In the genomic region with DNA sequence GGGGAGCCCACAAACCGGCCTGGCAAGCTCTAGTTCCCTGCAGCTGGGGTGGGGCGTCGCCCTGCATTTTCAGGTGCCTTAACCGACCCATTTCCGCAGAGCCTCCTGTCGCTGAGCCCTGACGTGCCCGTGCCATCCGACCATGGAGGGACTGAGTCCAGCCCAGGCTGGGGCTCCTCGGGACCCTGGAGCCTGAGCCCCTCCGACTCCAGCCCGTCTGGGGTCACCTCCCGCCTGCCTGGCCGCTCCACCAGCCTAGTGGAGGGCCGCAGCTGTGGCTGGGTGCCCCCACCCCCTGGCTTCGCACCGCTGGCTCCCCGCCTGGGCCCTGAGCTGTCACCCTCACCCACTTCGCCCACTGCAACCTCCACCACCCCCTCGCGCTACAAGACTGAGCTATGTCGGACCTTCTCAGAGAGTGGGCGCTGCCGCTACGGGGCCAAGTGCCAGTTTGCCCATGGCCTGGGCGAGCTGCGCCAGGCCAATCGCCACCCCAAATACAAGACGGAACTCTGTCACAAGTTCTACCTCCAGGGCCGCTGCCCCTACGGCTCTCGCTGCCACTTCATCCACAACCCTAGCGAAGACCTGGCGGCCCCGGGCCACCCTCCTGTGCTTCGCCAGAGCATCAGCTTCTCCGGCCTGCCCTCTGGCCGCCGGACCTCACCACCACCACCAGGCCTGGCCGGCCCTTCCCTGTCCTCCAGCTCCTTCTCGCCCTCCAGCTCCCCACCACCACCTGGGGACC, we compare ENCODE assay signal across 8 cellular contexts.
DNase-seq lines count a peak whose midpoint lies in the region; TF ChIP-seq lines count a peak whose summit lies in the region.

No MANE protein-coding gene starts in this region.

- peak overlapping the region; percentile 96; the same call in 1 of the 2 replicates for H3K4me3 ChIP-seq in iPS-20b (ENCODE audit: low read length)

- H3K27me3 ChIP-seq in iPS-20b (ENCODE audit: insufficient read depth, low read length) = no peaks in the 10 kb centered on the region; the same call in 1 of the 2 replicates

- POLR2A ChIA-PET in RWPE1 (lab: Yijun Ruan, JAX; ENCODE audit: low non-redundant PET) = interaction anchor here (0.8 to 1.6 kb wide), 5 partner anchors 9 to 65 kb away, joined by 3 to 13 read pairs (median 4); partner anchors contain the start of genes RPS16 and SAMD4B

- H3K27ac ChIP-seq in RWPE1 = peak overlapping the region; percentile 100
- H3K27ac ChIP-seq in iPS-20b (ENCODE audit: low read length) = no peak overlapping the region

- CTCF ChIA-PET in RWPE1 (lab: Yijun Ruan, JAX) = interaction anchor here (1.6 kb wide), 1 partner anchor 10 kb away, joined by 6 read pairs; no protein-coding TSS in a partner anchor

- H3K4me1 ChIP-seq in iPS-20b (ENCODE audit: insufficient read depth, low read length) = peaks cover 32% of the 10 kb centered on the region

- peaks cover 9% of the 10 kb centered on the region; the same call in 1 of the 2 replicates for H3K36me3 ChIP-seq in iPS-20b (ENCODE audit: insufficient read depth, low read depth, low read length)

- TF ChIP-seq CTCF in RWPE1 (conservative IDR thresholded peaks at IDR 0.05; ENCODE audit: low read depth) = no peak
- TF ChIP-seq CTCF in GM20000 (IDR thresholded peaks at IDR 0.05; ENCODE audit: extremely low read depth, missing control alignments) = no peak

- peak; percentile 8 for DNase-seq in GF-D8 (lab: John Stamatoyannopoulos, UW)
- no peak for DNase-seq in RWPE1 (ENCODE audit: low spot score)
- peak; percentile 48 for DNase-seq in astrocyte of the hippocampus (ENCODE audit: low read depth, low spot score)
- DNase-seq in stimulated activated CD4-positive, alpha-beta T cell treated with anti-CD3 and anti-CD28 coated beads, Interleukin-4, amount 100 ng/mL, for 4 hours = peak; percentile 44 to 54
- DNase-seq in GM19240 (ENCODE audit: insufficient read length, low spot score) = no peak
- DNase-seq in NCI-H1694 (lab: John Stamatoyannopoulos, UW) = no peak
- DNase-seq in GM20000 (ENCODE audit: low spot score) = no peak

- peak overlapping the region; percentile 90; the same call in 1 of the 2 replicates for H3K9ac ChIP-seq in iPS-20b (ENCODE audit: low read depth, low read length)

- no peaks in the 10 kb centered on the region for H3K9me3 ChIP-seq in iPS-20b (ENCODE audit: insufficient read depth, low read depth, low read length)

Comparison
In these comparisons a context has a peak if more than half of its experiments do, and no peak if none do; other contexts are left out.
1. DNase-seq: peak in GF-D8 (single experiment), astrocyte of the hippocampus (single experiment) and stimulated activated CD4-positive, alpha-beta T cell treated with anti-CD3 and anti-CD28 coated beads, Interleukin-4, amount 100 ng/mL, for 4 hours (2 of 2); none in RWPE1 (single experiment), GM19240 (single experiment), NCI-H1694 (single experiment) and GM20000 (single experiment).